In genomic region chr10:34723746-34724145, GRCh38 we compare ENCODE assay signal across 8 cellular contexts.
DNase-seq lines count a peak whose midpoint lies in the region; ATAC-seq and TF ChIP-seq lines count a peak whose summit lies in the region.

No MANE protein-coding gene starts in this region.

- no peaks in the 10 kb centered on the region for H3K27me3 ChIP-seq in liver (ENCODE audit: control insufficient read depth in 4 of 4, insufficient read depth in 4 of 4, low read length in 3 of 4)

- TF ChIP-seq RAD21 in liver (IDR thresholded peaks at IDR 0.05), result peak; percentile 93 to 96

- in situ Hi-C loops in T47D (cut with HindIII; ENCODE audit: low pct_unique_long_range_greater_than_20kb, low sequenced_read_pairs), result no loop called here

- no peak overlapping the region for H3K9ac ChIP-seq in liver (ENCODE audit: low read depth in 1 of 2, low read length in 2 of 2)

- H3K27ac ChIP-seq in liver (ENCODE audit: low read depth in 1 of 2, low read length in 2 of 2), result peak overlapping the region in 1 of 2 donors; percentile 15

- H3K36me3 ChIP-seq in liver (ENCODE audit: control insufficient read depth in 4 of 4, insufficient read depth in 3 of 4, low read depth in 1 of 4, low read length in 3 of 4), result no peaks in the 10 kb centered on the region

- no peaks in the 10 kb centered on the region for H3K9me3 ChIP-seq in liver (ENCODE audit: control insufficient read depth in 4 of 4, low read length in 3 of 4)

- TF ChIP-seq POLR2A in NB4 (IDR thresholded peaks at IDR 0.05; ENCODE audit: extremely low read depth, insufficient read length), result no peak

- TF ChIP-seq CTCF in NB4 (IDR thresholded peaks at IDR 0.05; ENCODE audit: low read depth, low read length), result no peak
- TF ChIP-seq CTCF in liver (IDR thresholded peaks at IDR 0.05; ENCODE audit: low read depth, low read length, missing input control), result peak; percentile 63

- peak; percentile 68 for ATAC-seq in GM18909 (IDR thresholded peaks at IDR 0.05; ENCODE audit: poor library complexity, unreplicated experiment)
- no peak for ATAC-seq in HG02852 (IDR thresholded peaks at IDR 0.05; ENCODE audit: unreplicated experiment)

- H3K4me3 ChIP-seq in NB4 (ENCODE audit: low read depth, low read length) (no peak overlapping the region), liver (ENCODE audit: low read depth in 1 of 3, low read length in 3 of 3) (peak overlapping the region in 1 of 3 donors; percentile 24)

- WGBS in liver, result 30% methylated on average over 9 of the region's 9 CpGs

- H3K4me1 ChIP-seq in liver (ENCODE audit: control insufficient read depth in 4 of 4, insufficient read depth in 4 of 4, low read length in 3 of 4), result peaks cover 4 to 26% (median 16%) of the 10 kb centered on the region in 4 donors

- DNase-seq in Ammon's horn (ENCODE audit: low spot score) (peak; percentile 74), NB4 (ENCODE audit: low read depth) (peak; percentile 37), T47D (ENCODE audit: low read depth in 1 of 2, low spot score in 1 of 2) (peak; percentile 19 to 80), NOMO-1 treated with DMSO at 0.1 percent for 48 hours (lab: John Stamatoyannopoulos, UW; ENCODE audit: unreplicated experiment) (no peak)
- DNase-seq in stimulated activated CD4-positive, alpha-beta T cell treated with anti-CD3 and anti-CD28 coated beads, Interleukin-4, amount 100 ng/mL, for 24 hours, result no peak

TF ChIP-seq in liver, 16 proteins besides CTCF, POLR2A, EP300 and RAD21:
- TF ChIP-seq TAF1 (conservative IDR thresholded peaks at IDR 0.05) (no peak), NR2F2 (IDR thresholded peaks at IDR 0.05) (no peak), REST (IDR thresholded peaks at IDR 0.05) (no peak)

Comparison
In these comparisons a context has a peak if more than half of its experiments do, and no peak if none do; other contexts are left out.
1. DNase-seq: peak in Ammon's horn (single experiment), NB4 (single experiment) and T47D (2 of 2); none in NOMO-1 treated with DMSO at 0.1 percent for 48 hours (single experiment) and stimulated activated CD4-positive, alpha-beta T cell treated with anti-CD3 and anti-CD28 coated beads, Interleukin-4, amount 100 ng/mL, for 24 hours (single experiment).